In the genomic region with DNA sequence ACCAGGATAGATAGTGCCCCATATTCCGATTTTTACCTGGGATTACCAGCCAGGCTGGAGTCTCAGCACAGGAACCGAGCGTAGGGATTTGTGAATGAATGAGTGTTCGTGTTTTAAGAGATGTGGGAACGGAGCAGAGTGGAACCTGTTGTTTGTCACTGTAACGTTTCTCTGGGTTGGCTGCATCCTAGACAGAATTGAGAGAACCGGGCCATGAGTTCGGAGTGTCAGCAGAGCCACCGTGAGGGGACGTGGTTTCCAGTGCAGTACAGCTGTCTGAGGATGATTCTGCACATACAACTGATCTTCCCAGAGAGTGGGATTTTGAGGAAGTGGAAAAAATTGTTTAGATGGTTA, we compare ENCODE assay signal across 1 cellular context.
TF ChIP-seq lines count a peak whose summit lies in the region.

No MANE protein-coding gene starts in this region.

TF ChIP-seq in HEK293, 187 proteins besides CTCF, POLR2A, EP300 and RAD21 (continued from another document):
- TF ChIP-seq, protein P1, sequence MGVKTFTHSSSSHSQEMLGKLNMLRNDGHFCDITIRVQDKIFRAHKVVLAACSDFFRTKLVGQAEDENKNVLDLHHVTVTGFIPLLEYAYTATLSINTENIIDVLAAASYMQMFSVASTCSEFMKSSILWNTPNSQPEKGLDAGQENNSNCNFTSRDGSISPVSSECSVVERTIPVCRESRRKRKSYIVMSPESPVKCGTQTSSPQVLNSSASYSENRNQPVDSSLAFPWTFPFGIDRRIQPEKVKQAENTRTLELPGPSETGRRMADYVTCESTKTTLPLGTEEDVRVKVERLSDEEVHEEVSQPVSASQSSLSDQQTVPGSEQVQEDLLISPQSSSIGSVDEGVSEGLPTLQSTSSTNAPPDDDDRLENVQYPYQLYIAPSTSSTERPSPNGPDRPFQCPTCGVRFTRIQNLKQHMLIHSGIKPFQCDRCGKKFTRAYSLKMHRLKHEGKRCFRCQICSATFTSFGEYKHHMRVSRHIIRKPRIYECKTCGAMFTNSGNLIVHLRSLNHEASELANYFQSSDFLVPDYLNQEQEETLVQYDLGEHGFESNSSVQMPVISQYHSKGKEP (tag by site-specific recombination; IDR thresholded peaks at IDR 0.05), result no peak
- TF ChIP-seq ZNF473 (tag by site-specific recombination; IDR thresholded peaks at IDR 0.05) (no peak), ZNF292 (tag by site-specific recombination; IDR thresholded peaks at IDR 0.05; ENCODE audit: borderline replicate concordance, low read depth) (no peak), ZBTB8A (tag by site-specific recombination; IDR thresholded peaks at IDR 0.05) (no peak), ZNF76 (tag by site-specific recombination; IDR thresholded peaks at IDR 0.05; ENCODE audit: borderline replicate concordance, low read depth) (no peak), ZNF248 (tag by site-specific recombination; IDR thresholded peaks at IDR 0.05) (no peak), ZNF660 (tag by site-specific recombination; IDR thresholded peaks at IDR 0.05) (no peak), ZNF366 (tag by site-specific recombination; conservative IDR thresholded peaks at IDR 0.05) (0 out of 2 replicates have a peak, but pooled peaks have one; percentile 24), ZNF24 (tag by site-specific recombination; IDR thresholded peaks at IDR 0.05) (0 out of 2 replicates have a peak, but pooled peaks have one; percentile 25), ZNF626 (tag by site-specific recombination; IDR thresholded peaks at IDR 0.05) (no peak)
- TF ChIP-seq, protein P2, sequence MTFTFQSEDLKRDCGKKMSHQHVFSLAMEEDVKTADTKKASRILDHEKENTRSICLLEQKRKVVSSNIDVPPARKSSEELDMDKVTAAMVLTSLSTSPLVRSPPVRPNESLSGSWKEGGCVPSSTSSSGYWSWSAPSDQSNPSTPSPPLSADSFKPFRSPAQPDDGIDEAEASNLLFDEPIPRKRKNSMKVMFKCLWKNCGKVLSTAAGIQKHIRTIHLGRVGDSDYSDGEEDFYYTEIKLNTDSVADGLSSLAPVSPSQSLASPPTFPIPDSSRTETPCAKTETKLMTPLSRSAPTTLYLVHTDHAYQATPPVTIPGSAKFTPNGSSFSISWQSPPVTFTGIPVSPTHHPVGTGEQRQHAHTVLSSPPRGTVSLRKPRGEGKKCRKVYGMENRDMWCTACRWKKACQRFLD (tag by site-specific recombination; IDR thresholded peaks at IDR 0.05), result no peak
- TF ChIP-seq, protein P3, sequence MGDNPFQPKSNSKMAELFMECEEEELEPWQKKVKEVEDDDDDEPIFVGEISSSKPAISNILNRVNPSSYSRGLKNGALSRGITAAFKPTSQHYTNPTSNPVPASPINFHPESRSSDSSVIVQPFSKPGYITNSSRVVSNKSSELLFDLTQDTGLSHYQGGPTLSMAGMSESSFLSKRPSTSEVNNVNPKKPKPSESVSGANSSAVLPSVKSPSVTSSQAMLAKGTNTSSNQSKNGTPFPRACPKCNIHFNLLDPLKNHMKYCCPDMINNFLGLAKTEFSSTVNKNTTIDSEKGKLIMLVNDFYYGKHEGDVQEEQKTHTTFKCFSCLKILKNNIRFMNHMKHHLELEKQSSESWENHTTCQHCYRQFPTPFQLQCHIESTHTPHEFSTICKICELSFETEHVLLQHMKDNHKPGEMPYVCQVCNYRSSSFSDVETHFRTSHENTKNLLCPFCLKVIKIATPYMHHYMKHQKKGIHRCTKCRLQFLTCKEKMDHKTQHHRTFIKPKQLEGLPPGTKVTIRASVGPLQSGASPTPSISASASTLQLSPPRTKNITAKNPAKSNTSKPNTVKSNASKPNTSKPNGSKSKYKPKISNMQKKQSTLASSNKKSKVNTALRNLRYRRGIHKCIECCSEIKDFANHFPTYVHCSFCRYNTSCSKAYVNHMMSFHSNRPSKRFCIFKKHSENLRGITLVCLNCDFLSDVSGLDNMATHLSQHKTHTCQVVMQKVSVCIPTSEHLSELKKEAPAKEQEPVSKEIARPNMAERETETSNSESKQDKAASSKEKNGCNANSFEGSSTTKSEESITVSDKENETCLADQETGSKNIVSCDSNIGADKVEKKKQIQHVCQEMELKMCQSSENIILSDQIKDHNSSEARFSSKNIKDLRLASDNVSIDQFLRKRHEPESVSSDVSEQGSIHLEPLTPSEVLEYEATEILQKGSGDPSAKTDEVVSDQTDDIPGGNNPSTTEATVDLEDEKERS (tag by site-specific recombination; IDR thresholded peaks at IDR 0.05), result no peak
- TF ChIP-seq, protein P4, sequence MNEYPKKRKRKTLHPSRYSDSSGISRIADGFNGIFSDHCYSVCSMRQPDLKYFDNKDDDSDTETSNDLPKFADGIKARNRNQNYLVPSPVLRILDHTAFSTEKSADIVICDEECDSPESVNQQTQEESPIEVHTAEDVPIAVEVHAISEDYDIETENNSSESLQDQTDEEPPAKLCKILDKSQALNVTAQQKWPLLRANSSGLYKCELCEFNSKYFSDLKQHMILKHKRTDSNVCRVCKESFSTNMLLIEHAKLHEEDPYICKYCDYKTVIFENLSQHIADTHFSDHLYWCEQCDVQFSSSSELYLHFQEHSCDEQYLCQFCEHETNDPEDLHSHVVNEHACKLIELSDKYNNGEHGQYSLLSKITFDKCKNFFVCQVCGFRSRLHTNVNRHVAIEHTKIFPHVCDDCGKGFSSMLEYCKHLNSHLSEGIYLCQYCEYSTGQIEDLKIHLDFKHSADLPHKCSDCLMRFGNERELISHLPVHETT (tag by site-specific recombination; IDR thresholded peaks at IDR 0.05), result no peak
TF ChIP-seq in HEK293: peak in this region for 7.
